Comparison of ENCODE assay signal across 8 cellular contexts in the genomic region with DNA sequence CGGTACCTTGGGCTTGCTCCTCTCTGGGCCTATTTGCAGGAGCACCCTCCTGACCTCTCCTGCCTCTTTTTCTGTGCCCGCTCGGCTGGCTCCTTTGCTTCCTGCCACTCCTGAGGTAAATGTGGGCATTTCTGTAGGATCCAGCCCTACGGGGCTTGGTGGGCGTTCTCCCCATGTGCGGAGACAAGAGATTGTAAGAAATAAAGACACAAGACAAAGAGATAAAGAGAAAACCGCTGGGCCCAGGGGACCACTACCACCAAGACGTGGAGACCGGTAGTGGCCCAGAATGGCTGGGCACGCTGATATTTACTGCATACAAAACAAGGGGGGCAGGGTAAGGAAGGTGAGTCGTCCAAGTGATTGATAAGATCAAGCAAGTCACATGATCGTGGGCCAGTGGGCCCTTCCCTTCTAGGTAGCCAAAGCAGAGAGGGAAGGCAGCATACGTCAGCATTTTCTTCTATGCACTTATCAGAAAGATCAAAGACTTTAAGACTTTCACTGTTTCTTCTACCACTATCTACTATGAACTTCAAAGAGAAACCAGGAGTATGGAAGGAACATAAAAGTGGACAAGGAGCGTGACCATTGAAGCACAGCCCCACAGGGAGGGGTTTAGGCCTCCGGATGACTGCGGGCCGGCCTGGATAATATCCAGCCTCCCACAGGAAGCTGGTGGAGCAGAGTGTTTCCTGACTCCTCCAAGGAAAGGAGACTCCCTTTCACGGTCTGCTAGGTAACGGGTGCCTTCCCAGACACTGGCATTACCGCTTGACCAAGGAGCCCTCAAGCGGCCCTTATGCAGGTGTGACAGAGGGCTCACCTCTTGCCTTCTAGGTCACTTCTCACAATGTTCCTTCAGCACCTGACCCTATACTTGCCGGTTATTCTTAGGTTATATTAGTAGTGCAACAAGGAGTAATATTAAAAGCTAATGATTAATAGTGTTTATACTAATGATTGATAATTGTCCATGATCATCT. TPM values are rescaled to one million over a fixed set of nuclear protein-coding genes. Genes with fewer than 3 reads are reported as not detected.
DNase-seq lines count a peak whose midpoint lies in the region; TF ChIP-seq lines count a peak whose summit lies in the region.
"Not testable (repeated sequence)": the region's sequence is repeated elsewhere in the genome, so short reads cannot be mapped to it uniquely, and the experiment has no call there.

No MANE protein-coding gene starts in this region.

- not testable (repeated sequence) for H3K27me3 Mint-ChIP-seq in activated CD4-positive, alpha-beta T cell treated with anti-CD3 and anti-CD28 coated beads, Interleukin-2, amount 10 ng/mL, durations not matched to agents 7 days and 5 days; endodermal cell (ENCODE audit: insufficient read depth)

- H3K4me1 Mint-ChIP-seq in activated CD4-positive, alpha-beta T cell treated with anti-CD3 and anti-CD28 coated beads, Interleukin-2, amount 10 ng/mL, durations not matched to agents 7 days and 5 days, result peaks cover 40% of the 10 kb centered on the region
- peaks cover 16% of the 10 kb centered on the region for H3K4me1 Mint-ChIP-seq in endodermal cell

- not testable (repeated sequence) for TF ChIP-seq POLR2A in uterus (IDR thresholded peaks at IDR 0.05)

- H3K36me3 ChIP-seq in NT2/D1 (ENCODE audit: insufficient read depth, insufficient read length, low read length); endodermal cell (ENCODE audit: control insufficient read depth, insufficient read depth, low read length); left ventricle myocardium inferior; mesodermal cell (ENCODE audit: control insufficient read depth, insufficient read depth, low read length); uterus: not testable (repeated sequence)

- POLR2A ChIA-PET in activated CD4-positive, alpha-beta T cell treated with anti-CD3 and anti-CD28 coated beads, Interleukin-2, amount 10 ng/mL, durations not matched to agents 7 days and 5 days (lab: Charles Lee), result not testable (repeated sequence)

- WGBS in endodermal cell (ENCODE audit: insufficient coverage in 1 of 2, insufficient read length in 1 of 2), 2 experiments, result 94 to 98% methylated on average over 10 to 21 of the region's 22 CpGs
- 88 to 90% methylated on average over 13 to 14 of the region's 22 CpGs for WGBS in mesodermal cell (ENCODE audit: insufficient coverage in 2 of 2), 2 experiments

- peak overlapping the region; percentile 56 for H3K9ac ChIP-seq in NT2/D1 (ENCODE audit: insufficient read length, low read depth)
- not testable (repeated sequence) for H3K9ac ChIP-seq in endodermal cell (ENCODE audit: extremely low read depth, low read length, poor library complexity, severe bottlenecking)

- H3K4me1 ChIP-seq in NT2/D1 (ENCODE audit: insufficient read depth, insufficient read length) (peaks cover 17% of the 10 kb centered on the region), left ventricle myocardium inferior (peaks cover 51% of the 10 kb centered on the region)
- not testable (repeated sequence) for H3K4me1 ChIP-seq in endodermal cell (ENCODE audit: control insufficient read depth, insufficient read depth, low read length); mesodermal cell (ENCODE audit: control insufficient read depth, insufficient read depth, low read length, poor library complexity, severe bottlenecking); uterus

- not testable (repeated sequence) for H3K9me3 ChIP-seq in NT2/D1 (ENCODE audit: insufficient read depth, low read length); endodermal cell (ENCODE audit: control insufficient read depth, low read length); left ventricle myocardium inferior (replicated peaks); mesodermal cell (ENCODE audit: control insufficient read depth, low read length); uterus

- not testable (repeated sequence) for TF ChIP-seq CTCF in endodermal cell (conservative IDR thresholded peaks at IDR 0.05); left ventricle myocardium inferior (IDR thresholded peaks at IDR 0.05; ENCODE audit: borderline replicate concordance); uterus (IDR thresholded peaks at IDR 0.05)

- in situ Hi-C loops in Caki2 (cut with HindIII; ENCODE audit: low pct_unique_long_range_greater_than_20kb, low sequenced_read_pairs), result not testable (repeated sequence)

- CTCF ChIA-PET in activated CD4-positive, alpha-beta T cell treated with anti-CD3 and anti-CD28 coated beads, Interleukin-2, amount 10 ng/mL, durations not matched to agents 7 days and 5 days (lab: Charles Lee), result interaction anchor here (0.6 to 1.4 kb wide), 2 partner anchors 21 to 153 kb away, joined by 3 to 8 read pairs; no protein-coding TSS in a partner anchor

- H3K27me3 ChIP-seq in NT2/D1 (ENCODE audit: insufficient read depth, insufficient read length); endodermal cell (ENCODE audit: control insufficient read depth, insufficient read depth, low read length, poor library complexity, severe bottlenecking); left ventricle myocardium inferior (ENCODE audit: low read depth); uterus: not testable (repeated sequence)

- H3K27ac Mint-ChIP-seq in activated CD4-positive, alpha-beta T cell treated with anti-CD3 and anti-CD28 coated beads, Interleukin-2, amount 10 ng/mL, durations not matched to agents 7 days and 5 days, result peak overlapping the region; percentile 77
- H3K27ac Mint-ChIP-seq in endodermal cell, result peak overlapping the region; percentile 15

- not testable (repeated sequence) for H3K36me3 Mint-ChIP-seq in activated CD4-positive, alpha-beta T cell treated with anti-CD3 and anti-CD28 coated beads, Interleukin-2, amount 10 ng/mL, durations not matched to agents 7 days and 5 days (ENCODE audit: low read depth); endodermal cell (ENCODE audit: low read depth)

- peak; percentile 66 for DNase-seq in Caki2 (ENCODE audit: low read depth)
- not testable (repeated sequence) for DNase-seq in NT2/D1 (ENCODE audit: low read depth, low spot score); activated CD4-positive, alpha-beta T cell treated with anti-CD3 and anti-CD28 coated beads, Interleukin-2, amount 10 ng/mL, durations not matched to agents 7 days and 5 days; endodermal cell
- DNase-seq in left ventricle myocardium inferior, result peak; percentile 32
- peak; percentile 35 for DNase-seq in pulmonary artery endothelial cell (ENCODE audit: low read depth, low spot score)
- peak; percentile 30 to 55 for DNase-seq in uterus

- H3K4me3 Mint-ChIP-seq in activated CD4-positive, alpha-beta T cell treated with anti-CD3 and anti-CD28 coated beads, Interleukin-2, amount 10 ng/mL, durations not matched to agents 7 days and 5 days; endodermal cell: not testable (repeated sequence)

- not testable (repeated sequence) for H3K9me3 Mint-ChIP-seq in activated CD4-positive, alpha-beta T cell treated with anti-CD3 and anti-CD28 coated beads, Interleukin-2, amount 10 ng/mL, durations not matched to agents 7 days and 5 days; endodermal cell

- not testable (repeated sequence) for H3K27ac ChIP-seq in endodermal cell (ENCODE audit: low read depth, low read length)
- H3K27ac ChIP-seq in left ventricle myocardium inferior (replicated peaks), result peak overlapping the region; percentile 66
- H3K27ac ChIP-seq in mesodermal cell (ENCODE audit: low read depth, low read length, severe bottlenecking), result peak overlapping the region; percentile 45
- H3K27ac ChIP-seq in uterus, result peak overlapping the region; percentile 29 to 33

- H3K4me3 ChIP-seq in NT2/D1 (ENCODE audit: insufficient read length, low read depth); endodermal cell (ENCODE audit: low read length); mesodermal cell (ENCODE audit: extremely low read depth, insufficient read depth, low read length, poor library complexity, severe bottlenecking); uterus: not testable (repeated sequence)
- H3K4me3 ChIP-seq in left ventricle myocardium inferior, result peak overlapping the region; percentile 29

- intact Hi-C loops in left ventricle myocardium inferior (cut with micrococcal nuclease); uterus (cut with DNase I; ENCODE audit: low total_unique reads): not testable (repeated sequence)

RNA-seq across cellular contexts. Expression of a gene that starts 3.3 kb away (rescaled TPM):
- 97.2 and 141 TPM in 2 replicates for total RNA-seq in Caki2 (2014; rRNA removed; shearing (Covaris generic); ENCODE audit: low replicate concordance)
- total RNA-seq in activated CD4-positive, alpha-beta T cell treated with anti-CD3 and anti-CD28 coated beads, Interleukin-2, amount 10 ng/mL, durations not matched to agents 7 days and 5 days, result 1 to 10 TPM; 8.8 to 9.5 TPM
- 10 to 100 TPM; 33.4 to 46.9 TPM for total RNA-seq in endodermal cell
- 27.5 TPM for polyA plus RNA-seq in endodermal cell (2013, experiment 1 of 2)
- polyA plus RNA-seq in endodermal cell (2013, experiment 2 of 2), result 28.4 TPM
- total RNA-seq in left ventricle myocardium inferior, result 16.2 TPM
- 38.4 TPM for polyA plus RNA-seq in mesodermal cell (2013, experiment 1 of 2)
- polyA plus RNA-seq in mesodermal cell (2013, experiment 2 of 2), result 30.8 TPM
- 32.4 and 32.5 TPM in 2 replicates for total RNA-seq in pulmonary artery endothelial cell
- 10 to 100 TPM; 10.3 to 86.1 (median 19.3) TPM for total RNA-seq in uterus

RNA-seq across cellular contexts. Expression of a gene that starts 3.6 kb away (rescaled TPM):
- 44.6 and 79.8 TPM in 2 replicates for total RNA-seq in Caki2 (2014; rRNA removed; shearing (Covaris generic); ENCODE audit: low replicate concordance)
- total RNA-seq in activated CD4-positive, alpha-beta T cell treated with anti-CD3 and anti-CD28 coated beads, Interleukin-2, amount 10 ng/mL, durations not matched to agents 7 days and 5 days, result 10 to 100 TPM; 42.6 to 42.8 TPM
- 100 to 1,000 TPM in 1 of 2 donors, 10 to 100 TPM in 1; 91.9 to 101 TPM for total RNA-seq in endodermal cell
- polyA plus RNA-seq in endodermal cell (2013, experiment 1 of 2), result 50.7 TPM
- polyA plus RNA-seq in endodermal cell (2013, experiment 2 of 2), result 43.8 TPM
- 86.9 TPM for total RNA-seq in left ventricle myocardium inferior
- 78.9 TPM for polyA plus RNA-seq in mesodermal cell (2013, experiment 1 of 2)
- 77.0 TPM for polyA plus RNA-seq in mesodermal cell (2013, experiment 2 of 2)
- 56.1 and 60.7 TPM in 2 replicates for total RNA-seq in pulmonary artery endothelial cell
- total RNA-seq in uterus, result 100 to 1,000 TPM in 2 of 4 donors, 10 to 100 TPM in 2; 18.4 to 174 (median 89.9) TPM

RNA-seq across cellular contexts. Expression of a gene that starts 42.9 kb away (rescaled TPM):
- 17.2 and 29.2 TPM in 2 replicates for total RNA-seq in Caki2 (2014; rRNA removed; shearing (Covaris generic); ENCODE audit: low replicate concordance)
- total RNA-seq in activated CD4-positive, alpha-beta T cell treated with anti-CD3 and anti-CD28 coated beads, Interleukin-2, amount 10 ng/mL, durations not matched to agents 7 days and 5 days, result 10 to 100 TPM; 22.2 to 26.7 TPM
- 10 to 100 TPM; 30.6 to 31.8 TPM for total RNA-seq in endodermal cell
- 18.5 TPM for polyA plus RNA-seq in endodermal cell (2013, experiment 1 of 2)
- 18.1 TPM for polyA plus RNA-seq in endodermal cell (2013, experiment 2 of 2)
- total RNA-seq in left ventricle myocardium inferior, result 43.7 TPM
- 21.5 TPM for polyA plus RNA-seq in mesodermal cell (2013, experiment 1 of 2)
- polyA plus RNA-seq in mesodermal cell (2013, experiment 2 of 2), result 18.6 TPM
- 36.3 and 37.4 TPM in 2 replicates for total RNA-seq in pulmonary artery endothelial cell
- 10 to 100 TPM in 2 of 4 donors, 1 to 10 TPM in 1, under 1 TPM in 1; 0.29 to 14.0 (median 9.7) TPM for total RNA-seq in uterus

RNA-seq across cellular contexts. Expression of a gene that starts 43.3 kb away (rescaled TPM):
- 76.4 and 85.3 TPM in 2 replicates for total RNA-seq in Caki2 (2014; rRNA removed; shearing (Covaris generic); ENCODE audit: low replicate concordance)
- 10 to 100 TPM; 33.9 to 35.6 TPM for total RNA-seq in activated CD4-positive, alpha-beta T cell treated with anti-CD3 and anti-CD28 coated beads, Interleukin-2, amount 10 ng/mL, durations not matched to agents 7 days and 5 days
- total RNA-seq in endodermal cell (10 to 100 TPM; 48.1 to 50.7 TPM), left ventricle myocardium inferior (32.0 TPM), pulmonary artery endothelial cell (24.4 and 28.1 TPM in 2 replicates), uterus (10 to 100 TPM in 3 of 4 donors, 1 to 10 TPM in 1; 3.2 to 37.9 (median 29.6) TPM)
- 41.9 TPM for polyA plus RNA-seq in endodermal cell (2013, experiment 1 of 2)
- polyA plus RNA-seq in endodermal cell (2013, experiment 2 of 2), result 34.3 TPM
- polyA plus RNA-seq in mesodermal cell (2013, experiment 1 of 2), result 29.9 TPM
- 31.0 TPM for polyA plus RNA-seq in mesodermal cell (2013, experiment 2 of 2)
